2 cellular contexts compared by ENCODE assay signal in the genomic region with DNA sequence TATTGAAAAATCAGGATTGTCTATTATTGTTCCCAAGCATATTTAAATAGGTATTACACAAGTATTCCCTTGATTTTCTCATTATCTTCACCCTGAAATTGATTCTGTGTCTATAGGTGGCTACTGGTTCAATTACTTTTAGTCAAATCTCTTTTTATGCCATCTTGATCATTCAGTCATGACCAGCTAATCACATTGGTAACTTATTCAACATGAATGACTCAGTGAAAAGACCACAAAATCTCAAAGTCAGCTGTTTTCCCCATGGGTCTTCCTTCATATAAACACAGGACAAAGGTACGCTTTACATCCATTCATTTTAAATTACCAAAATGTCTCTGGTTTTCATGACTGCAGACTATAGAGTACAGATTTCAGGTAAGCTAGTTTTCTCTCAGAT.
TF ChIP-seq lines count a peak whose summit lies in the region.

No MANE protein-coding gene starts in this region.

TF ChIP-seq in HepG2, 621 proteins besides CTCF, POLR2A, EP300 and RAD21:
- 0 out of 2 replicates have a peak, but pooled peaks have one; percentile 8 for TF ChIP-seq MAFF (IDR thresholded peaks at IDR 0.05; ENCODE audit: low read depth, low read length)
- no peak for TF ChIP-seq MEIS2 (CRISPR knock-in tag; IDR thresholded peaks at IDR 0.05)
- TF ChIP-seq MAFK (conservative IDR thresholded peaks at IDR 0.05 in 1 of 2, IDR thresholded peaks at IDR 0.05 in 1 of 2; ENCODE audit: low read length in 2 of 2): peak in 1 of 2 experiments; percentile 45; a peak in 2 of 4 replicates

TF ChIP-seq in K562, 482 proteins besides CTCF, POLR2A, EP300 and RAD21:
- TF ChIP-seq MAFF (IDR thresholded peaks at IDR 0.05; ENCODE audit: low read length) (peak; percentile 14; the same call in 1 of the 2 replicates), ZNF316 (IDR thresholded peaks at IDR 0.05) (peak; percentile 43), C11orf30 (IDR thresholded peaks at IDR 0.05; ENCODE audit: low read depth) (peak; percentile 31; the same call in 1 of the 2 replicates), MAFG (tag; conservative IDR thresholded peaks at IDR 0.05) (peak; percentile 42; the same call in 1 of the 2 replicates), KDM5B (IDR thresholded peaks at IDR 0.05; ENCODE audit: insufficient replicate concordance, low read depth, low read length) (no peak), L3MBTL2 (IDR thresholded peaks at IDR 0.05) (no peak)
- TF ChIP-seq, protein P1, sequence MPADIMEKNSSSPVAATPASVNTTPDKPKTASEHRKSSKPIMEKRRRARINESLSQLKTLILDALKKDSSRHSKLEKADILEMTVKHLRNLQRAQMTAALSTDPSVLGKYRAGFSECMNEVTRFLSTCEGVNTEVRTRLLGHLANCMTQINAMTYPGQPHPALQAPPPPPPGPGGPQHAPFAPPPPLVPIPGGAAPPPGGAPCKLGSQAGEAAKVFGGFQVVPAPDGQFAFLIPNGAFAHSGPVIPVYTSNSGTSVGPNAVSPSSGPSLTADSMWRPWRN (IDR thresholded peaks at IDR 0.05; ENCODE audit: low read depth): no peak
TF ChIP-seq in K562: peak in this region for 4.
